22 cellular contexts compared by ENCODE assay signal in genomic region chr14:51917186-51917585, GRCh38. TPM values are rescaled to one million over a fixed set of nuclear protein-coding genes. Genes with fewer than 3 reads are reported as not detected.
DNase-seq lines count a peak whose midpoint lies in the region; ATAC-seq and TF ChIP-seq lines count a peak whose summit lies in the region.
"Had no signal": no experiment of that assay in that cellular context is flagged by ENCODE, and none has a peak within 500 bp of the region (broad histone marks: within the 10 kb centered on the region; RNA-seq: fewer than 3 reads in every experiment).

No MANE protein-coding gene starts in this region.

- TF ChIP-seq CTCF in transverse colon (IDR thresholded peaks at IDR 0.05) = no peak

- WGBS in transverse colon (ENCODE audit: low coverage in 1 of 2), 2 donors = 89 to 92% methylated on average over 5 to 6 of the region's 6 CpGs

- H3K9me3 Mint-ChIP-seq in CD8-positive, alpha-beta memory T cell = no peaks in the 10 kb centered on the region
- no peaks in the 10 kb centered on the region for H3K9me3 Mint-ChIP-seq in effector memory CD8-positive, alpha-beta T cell
- no peaks in the 10 kb centered on the region for H3K9me3 Mint-ChIP-seq in immature natural killer cell
- H3K9me3 Mint-ChIP-seq in activated CD4-positive, alpha-beta T cell treated with anti-CD3 and anti-CD28 coated beads for 36 hours (ENCODE audit: low read depth) = no peaks in the 10 kb centered on the region
- H3K9me3 Mint-ChIP-seq: T-helper 2 cell treated with Interferon-gamma antibody and Interleukin-4, amounts not matched to agents 5 μg/mL and 100 μg/mL, for 36 hours had no signal

- no peak overlapping the region for H3K27ac ChIP-seq in CD8-positive, alpha-beta memory T cell (ENCODE audit: low read depth, low read length)
- H3K27ac ChIP-seq in transverse colon = no peak overlapping the region
- H3K27ac ChIP-seq: thyroid gland, WERI-Rb-1 had no signal

- POLR2A ChIA-PET in CD8-positive, alpha-beta memory T cell (lab: Charles Lee) = no interaction called here
- POLR2A ChIA-PET in activated CD4-positive, alpha-beta T cell treated with anti-CD3 and anti-CD28 coated beads for 36 hours (lab: Charles Lee) = no interaction called here

- CTCF ChIA-PET in CD8-positive, alpha-beta memory T cell (lab: Charles Lee) = no interaction called here
- CTCF ChIA-PET in activated CD4-positive, alpha-beta T cell treated with anti-CD3 and anti-CD28 coated beads for 36 hours (lab: Charles Lee) = interaction anchor here (0.7 kb wide), 1 partner anchor 1038 kb away, joined by 4 read pairs; no protein-coding TSS in a partner anchor

- no peaks in the 10 kb centered on the region for H3K27me3 ChIP-seq in CD8-positive, alpha-beta memory T cell (ENCODE audit: insufficient read depth, low read length, poor library complexity, severe bottlenecking)
- no peaks in the 10 kb centered on the region for H3K27me3 ChIP-seq in transverse colon
- H3K27me3 ChIP-seq: thyroid gland had no signal

- H3K36me3 Mint-ChIP-seq in CD8-positive, alpha-beta memory T cell = peaks cover 4 to 66% (median 10%) of the 10 kb centered on the region in 3 donors
- peaks cover 59% of the 10 kb centered on the region for H3K36me3 Mint-ChIP-seq in effector memory CD8-positive, alpha-beta T cell (ENCODE audit: insufficient read depth)
- H3K36me3 Mint-ChIP-seq in immature natural killer cell = peaks cover 0 to 8% (median 4%) of the 10 kb centered on the region in 3 donors
- peaks cover 31% of the 10 kb centered on the region for H3K36me3 Mint-ChIP-seq in activated CD4-positive, alpha-beta T cell treated with anti-CD3 and anti-CD28 coated beads for 36 hours (ENCODE audit: low read depth)

- H3K27me3 Mint-ChIP-seq in CD8-positive, alpha-beta memory T cell = peaks cover 0 to 2% of the 10 kb centered on the region in 2 donors
- H3K27me3 Mint-ChIP-seq in effector memory CD8-positive, alpha-beta T cell = no peaks in the 10 kb centered on the region
- H3K27me3 Mint-ChIP-seq in immature natural killer cell (ENCODE audit: low read depth in 3 of 3) = peaks cover 2 to 8% (median 5%) of the 10 kb centered on the region in 3 donors
- H3K27me3 Mint-ChIP-seq in activated CD4-positive, alpha-beta T cell treated with anti-CD3 and anti-CD28 coated beads for 36 hours = no peaks in the 10 kb centered on the region
- H3K27me3 Mint-ChIP-seq: activated CD4-positive, alpha-beta T cell treated with anti-CD3 and anti-CD28 coated beads, Interleukin-2, amount 10 ng/mL, durations not matched to agents 7 days and 5 days; brain had no signal

- ATAC-seq in effector memory CD8-positive, alpha-beta T cell (replicated peaks) = no peak
- no peak for ATAC-seq in activated CD4-positive, alpha-beta T cell treated with anti-CD3 and anti-CD28 coated beads for 36 hours
- ATAC-seq: SK-N-SH treated with all-trans-retinoic acid at 6 μM for 48 hours; stimulated activated naive CD8-positive, alpha-beta T cell treated with anti-CD3 and anti-CD28 coated beads, Interleukin-15, Interleukin-2, amounts not matched to agents 100 U/mL and 50 U/mL, for 24 hours had no signal

- TF ChIP-seq EP300 in transverse colon (IDR thresholded peaks at IDR 0.05; ENCODE audit: low read depth) = no peak

- peaks cover 40% of the 10 kb centered on the region for H3K4me1 ChIP-seq in CD8-positive, alpha-beta memory T cell (ENCODE audit: insufficient read depth, low read length)
- peaks cover 0 to 10% (median 0%) of the 10 kb centered on the region in 4 donors for H3K4me1 ChIP-seq in transverse colon
- H3K4me1 ChIP-seq: thyroid gland had no signal

- intact Hi-C loops in transverse colon (cut with DNase I; ENCODE audit: low total_unique reads) = no loop called here
- intact Hi-C loops in activated CD4-positive, alpha-beta T cell treated with anti-CD3 and anti-CD28 coated beads for 36 hours (cut with DNase I, micrococcal nuclease) = no loop called here

- DNase-seq in CD8-positive, alpha-beta memory T cell = no peak
- DNase-seq in effector memory CD8-positive, alpha-beta T cell = no peak
- no peak for DNase-seq in immature natural killer cell
- peak; percentile 10 for DNase-seq in skeletal muscle cell (ENCODE audit: low read depth)
- no peak for DNase-seq in transverse colon
- DNase-seq in activated naive CD4-positive, alpha-beta T cell treated with Interleukin-2 at 50 U/mL for 16 hours = no peak
- no peak for DNase-seq in activated CD4-positive, alpha-beta T cell treated with anti-CD3 and anti-CD28 coated beads for 36 hours
- DNase-seq: activated CD4-positive, alpha-beta T cell treated with anti-CD3 and anti-CD28 coated beads, Interleukin-2, amount 10 ng/mL, durations not matched to agents 7 days and 5 days; effector CD4-positive, alpha-beta T cell; GDM1; kidney; NCI-H1048; retina; stimulated activated CD4-positive, alpha-beta T cell treated with anti-CD3 and anti-CD28 coated beads, Interleukin-12 subunit alpha, Interleukin-12 subunit beta, amount 100 ng/mL, for 4 hours; stimulated activated CD4-positive, alpha-beta T cell treated with anti-CD3 and anti-CD28 coated beads, Interleukin-4, amount 100 ng/mL, for 4 hours; stimulated activated naive CD8-positive, alpha-beta T cell treated with anti-CD3 and anti-CD28 coated beads, Interleukin-15, Interleukin-2, amounts not matched to agents 100 U/mL and 50 U/mL, for 24 hours; thyroid gland; WERI-Rb-1 had no signal

- no peak for TF ChIP-seq POLR2A in transverse colon (IDR thresholded peaks at IDR 0.05)

- H3K4me1 Mint-ChIP-seq in CD8-positive, alpha-beta memory T cell = peaks cover 71 to 91% (median 88%) of the 10 kb centered on the region in 3 donors
- peaks cover 41 to 75% of the 10 kb centered on the region in 2 donors for H3K4me1 Mint-ChIP-seq in effector memory CD8-positive, alpha-beta T cell (ENCODE audit: low read depth in 2 of 2)
- H3K4me1 Mint-ChIP-seq in immature natural killer cell = peaks cover 93 to 99% of the 10 kb centered on the region in 2 donors
- peaks cover 61% of the 10 kb centered on the region for H3K4me1 Mint-ChIP-seq in activated CD4-positive, alpha-beta T cell treated with anti-CD3 and anti-CD28 coated beads for 36 hours

- peak overlapping the region in 7 of 8 donors; percentile 44 to 86 (median 59) for H3K27ac Mint-ChIP-seq in CD8-positive, alpha-beta memory T cell
- peak overlapping the region; percentile 9 to 92 for H3K27ac Mint-ChIP-seq in effector memory CD8-positive, alpha-beta T cell
- H3K27ac Mint-ChIP-seq in immature natural killer cell = peak overlapping the region; percentile 65 to 92 (median 84)
- H3K27ac Mint-ChIP-seq in activated CD4-positive, alpha-beta T cell treated with anti-CD3 and anti-CD28 coated beads for 36 hours = no peak overlapping the region
- H3K27ac Mint-ChIP-seq: activated CD4-positive, alpha-beta T cell treated with anti-CD3 and anti-CD28 coated beads, Interleukin-2, amount 10 ng/mL, durations not matched to agents 7 days and 5 days; T-helper 2 cell treated with Interferon-gamma antibody and Interleukin-4, amounts not matched to agents 5 μg/mL and 100 μg/mL, for 36 hours had no signal

- in situ Hi-C loops in transverse colon (cut with MboI; ENCODE audit: low pct_ligation_motif_present in 1 of 4, low pct_unique_long_range_greater_than_20kb in 1 of 4, low sequenced_read_pairs in 3 of 4) = no loop called here

- no peaks in the 10 kb centered on the region for H3K36me3 ChIP-seq in CD8-positive, alpha-beta memory T cell (ENCODE audit: insufficient read depth, low read length)
- no peaks in the 10 kb centered on the region for H3K36me3 ChIP-seq in transverse colon
- H3K36me3 ChIP-seq: thyroid gland, WERI-Rb-1 had no signal

- H3K4me3 ChIP-seq in CD8-positive, alpha-beta memory T cell (ENCODE audit: low read length) = no peak overlapping the region
- H3K4me3 ChIP-seq in skeletal muscle cell (ENCODE audit: low read depth, low read length) (no peak overlapping the region), transverse colon (no peak overlapping the region)
- H3K4me3 ChIP-seq: lung, thyroid gland had no signal

- no peaks in the 10 kb centered on the region for H3K9me3 ChIP-seq in CD8-positive, alpha-beta memory T cell (ENCODE audit: low read length)
- H3K9me3 ChIP-seq in transverse colon = no peaks in the 10 kb centered on the region
- H3K9me3 ChIP-seq: thyroid gland had no signal

- peak overlapping the region in 1 of 7 donors; percentile 33 for H3K4me3 Mint-ChIP-seq in CD8-positive, alpha-beta memory T cell
- peak overlapping the region in 1 of 2 donors; percentile 46 for H3K4me3 Mint-ChIP-seq in effector memory CD8-positive, alpha-beta T cell
- H3K4me3 Mint-ChIP-seq in immature natural killer cell = no peak overlapping the region
- no peak overlapping the region for H3K4me3 Mint-ChIP-seq in activated CD4-positive, alpha-beta T cell treated with anti-CD3 and anti-CD28 coated beads for 36 hours
- H3K4me3 Mint-ChIP-seq: activated CD4-positive, alpha-beta T cell treated with anti-CD3 and anti-CD28 coated beads, Interleukin-2, amount 10 ng/mL, durations not matched to agents 7 days and 5 days; brain; T-helper 2 cell treated with Interferon-gamma antibody and Interleukin-4, amounts not matched to agents 5 μg/mL and 100 μg/mL, for 36 hours had no signal

RNA-seq across cellular contexts. Expression of gene GNG2, which starts 56.8 kb away (rescaled TPM):
- 100 to 1,000 TPM; 106 to 112 TPM for total RNA-seq in CD8-positive, alpha-beta memory T cell
- polyA plus RNA-seq in CD8-positive, alpha-beta memory T cell = 218 TPM
- 100 to 1,000 TPM; 391 to 466 (median 462) TPM for polyA plus RNA-seq in immature natural killer cell
- total RNA-seq in transverse colon = 10 to 100 TPM in 3 of 4 donors, 1 to 10 TPM in 1; 7.5 to 32.8 (median 14.2) TPM
- 100 to 1,000 TPM; 133 to 136 TPM for total RNA-seq in activated CD4-positive, alpha-beta T cell treated with anti-CD3 and anti-CD28 coated beads for 36 hours
